In genomic region chr9:70421020-70421271, GRCh38 we compare ENCODE assay signal across 8 cellular contexts. TPM values are rescaled to one million over a fixed set of nuclear protein-coding genes. Genes with fewer than 3 reads are reported as not detected.
DNase-seq lines count a peak whose midpoint lies in the region; ATAC-seq and TF ChIP-seq lines count a peak whose summit lies in the region.

No MANE protein-coding gene starts in this region.

- no CpG with 5 or more reads among the region's 4 CpGs for WGBS in trophoblast cell (ENCODE audit: extremely low coverage, insufficient coverage, insufficient read length)

- H2BK12ac ChIP-seq in trophoblast cell (ENCODE audit: low read length), result no peak overlapping the region

- no peak overlapping the region for H3K14ac ChIP-seq in trophoblast cell (ENCODE audit: low read length)

- H2BK5ac ChIP-seq in trophoblast cell (ENCODE audit: low read depth, low read length, poor library complexity), result no peak overlapping the region

- no peak overlapping the region for H3K23ac ChIP-seq in trophoblast cell (ENCODE audit: low read length)

- DNase-seq in SJSA1 (ENCODE audit: low read depth in 1 of 2, low spot score in 2 of 2) (no peak), epithelial cell of esophagus (ENCODE audit: low read depth) (no peak), trophoblast cell (no peak), GF-D8 (lab: John Stamatoyannopoulos, UW) (no peak)

- no peak for ATAC-seq in HG02885 (IDR thresholded peaks at IDR 0.05; ENCODE audit: poor library complexity, unreplicated experiment)
- no peak for ATAC-seq in HG03342 (IDR thresholded peaks at IDR 0.05; ENCODE audit: unreplicated experiment)
- no peak for ATAC-seq in HG02623 (IDR thresholded peaks at IDR 0.05; ENCODE audit: unreplicated experiment)

- H3K9ac ChIP-seq in ES-I3 (ENCODE audit: low read depth, low read length), result peak overlapping the region; percentile 89
- no peak overlapping the region for H3K9ac ChIP-seq in trophoblast cell (ENCODE audit: low read length)

- no peak overlapping the region for H2AK5ac ChIP-seq in trophoblast cell (ENCODE audit: low read length)

- H3K4me2 ChIP-seq in trophoblast cell (ENCODE audit: low read length), result peak overlapping the region; percentile 100

- H3K4me1 ChIP-seq in ES-I3 (ENCODE audit: insufficient read depth, low read length), result peaks cover 13% of the 10 kb centered on the region
- peaks cover 17% of the 10 kb centered on the region for H3K4me1 ChIP-seq in SJSA1 (replicated peaks)
- H3K4me1 ChIP-seq in trophoblast cell (ENCODE audit: control insufficient read depth in 1 of 2, insufficient read depth in 2 of 2, low read length in 2 of 2), result peaks cover 6 to 17% of the 10 kb centered on the region in 2 experiments

- H4K8ac ChIP-seq in trophoblast cell (ENCODE audit: low read depth, low read length), result peak overlapping the region; percentile 54

- no peaks in the 10 kb centered on the region for H3K36me3 ChIP-seq in ES-I3 (ENCODE audit: insufficient read depth, low read length)
- H3K36me3 ChIP-seq in SJSA1, result no peaks in the 10 kb centered on the region
- no peaks in the 10 kb centered on the region for H3K36me3 ChIP-seq in trophoblast cell (ENCODE audit: control insufficient read depth in 1 of 2, insufficient read depth in 2 of 2, low read length in 2 of 2)

- no peaks in the 10 kb centered on the region for H3K79me2 ChIP-seq in trophoblast cell (ENCODE audit: control insufficient read depth, insufficient read depth, low read length, poor library complexity)

- H3K18ac ChIP-seq in trophoblast cell (ENCODE audit: low read length), result peak overlapping the region; percentile 9

- H3K27me3 ChIP-seq in SJSA1 (replicated peaks), result no peaks in the 10 kb centered on the region
- H3K27me3 ChIP-seq in trophoblast cell (ENCODE audit: insufficient read depth, low read length), result peaks cover 3% of the 10 kb centered on the region

- peaks cover 10% of the 10 kb centered on the region for H3K79me1 ChIP-seq in trophoblast cell (ENCODE audit: low read length)

- TF ChIP-seq CTCF in epithelial cell of esophagus (IDR thresholded peaks at IDR 0.05; ENCODE audit: insufficient read depth, low read depth, low read length, missing control alignments), result no peak

- H3K4ac ChIP-seq in trophoblast cell (ENCODE audit: low read depth, low read length), result no peak overlapping the region

- H3K9me3 ChIP-seq in ES-I3 (ENCODE audit: control insufficient read depth, insufficient read depth, low read length) (no peaks in the 10 kb centered on the region), SJSA1 (replicated peaks) (no peaks in the 10 kb centered on the region), trophoblast cell (ENCODE audit: insufficient read depth, low read depth, low read length) (peaks cover 3% of the 10 kb centered on the region)

- peak overlapping the region; percentile 37 for H2AFZ ChIP-seq in trophoblast cell (ENCODE audit: insufficient read depth, low read length, poor library complexity)

- no peak overlapping the region for H2BK120ac ChIP-seq in trophoblast cell (ENCODE audit: insufficient read depth, low read length, poor library complexity)

- H4K91ac ChIP-seq in trophoblast cell (ENCODE audit: low read depth, low read length), result no peak overlapping the region

- H3K27ac ChIP-seq in SJSA1 (peak overlapping the region; percentile 95), trophoblast cell (ENCODE audit: low read depth, low read length) (no peak overlapping the region)

- H4K12ac ChIP-seq in trophoblast cell (ENCODE audit: low read depth, low read length), result no peak overlapping the region

- H3K4me3 ChIP-seq in SJSA1 (peak overlapping the region; percentile 43), epithelial cell of esophagus (ENCODE audit: low read length) (peak overlapping the region; percentile 54), trophoblast cell (ENCODE audit: low read depth, low read length) (no peak overlapping the region)

RNA-seq across cellular contexts. Expression of gene KLF9, which starts 6.5 kb away (rescaled TPM):
- 3.2 and 5.9 TPM in 2 replicates for total RNA-seq in SJSA1 (2014; rRNA removed; shearing (Covaris generic))
- 0.15 TPM in 2 replicates for polyA plus RNA-seq in trophoblast cell (2013)
